Comparison of ENCODE assay signal across 10 cellular contexts in genomic region chr19:46824887-46825730, GRCh38. TPM values are rescaled to one million over a fixed set of nuclear protein-coding genes. Genes with fewer than 3 reads are reported as not detected.
DNase-seq lines count a peak whose midpoint lies in the region; ATAC-seq and TF ChIP-seq lines count a peak whose summit lies in the region.
"Had no signal": no experiment of that assay in that cellular context is flagged by ENCODE, and none has a peak within 500 bp of the region (broad histone marks: within the 10 kb centered on the region; RNA-seq: fewer than 3 reads in every experiment).

No MANE protein-coding gene starts in this region.

- no peak overlapping the region for H3K23ac ChIP-seq in IMR-90 (ENCODE audit: low read depth, low read length)

- no peak overlapping the region for H4K5ac ChIP-seq in IMR-90 (ENCODE audit: low read depth, low read length)

- H4K91ac ChIP-seq in IMR-90 (ENCODE audit: insufficient read depth, low read depth, low read length), result no peak overlapping the region

- CTCF ChIA-PET in IMR-90 (lab: Yijun Ruan, JAX) (no interaction called here), HEK293T (lab: Yijun Ruan, JAX) (no interaction called here)

- no peak overlapping the region for H4K8ac ChIP-seq in IMR-90 (ENCODE audit: low read depth in 2 of 2, low read length in 2 of 2)

- no peak overlapping the region for H2BK120ac ChIP-seq in IMR-90 (ENCODE audit: low read depth, low read length)

- dilution Hi-C loops in IMR-90 (cut with HindIII; ENCODE audit: low sequenced_read_pairs, unreplicated experiment), result no loop called here

- H3K27ac Mint-ChIP-seq in activated T-helper 1 cell treated with anti-CD3 and anti-CD28 coated beads, Interleukin-12 subunit alpha, Interleukin-12 subunit beta, Interleukin-2, Interleukin-4 antibody, amounts not matched to agents 30 ng/mL and 10 ng/mL and 1 ng/mL, durations not matched to agents 14 hours and 24 hours and 36 hours, result peak overlapping the region; percentile 55
- H3K27ac Mint-ChIP-seq in neural crest cell (ENCODE audit: unreplicated experiment), result peak overlapping the region; percentile 84

- no peak overlapping the region for H3K9ac ChIP-seq in IMR-90 (ENCODE audit: low read depth, low read length)

- ATAC-seq in IMR-90 (ENCODE audit: low read depth), result no peak

- peak overlapping the region; percentile 52 for H3K4me3 ChIP-seq in DOHH2 (ENCODE audit: low read length)
- no peak overlapping the region for H3K4me3 ChIP-seq in IMR-90 (ENCODE audit: insufficient read depth, low read depth, low read length)

- peaks cover 5% of the 10 kb centered on the region; the same call in 1 of the 2 replicates for H3K9me1 ChIP-seq in IMR-90 (ENCODE audit: insufficient read depth, low read length)

- no peaks in the 10 kb centered on the region for H3K79me2 ChIP-seq in DOHH2 (ENCODE audit: control insufficient read depth, low read length)

- H4K20me1 ChIP-seq in DOHH2 (ENCODE audit: control insufficient read depth, insufficient read depth, low read depth, low read length) (no peaks in the 10 kb centered on the region), IMR-90 (ENCODE audit: insufficient read depth, low read length) (no peaks in the 10 kb centered on the region)

- H3K14ac ChIP-seq in IMR-90 (replicated peaks; ENCODE audit: low read depth, low read length), result peak overlapping the region; percentile 21; the same call in 1 of the 2 replicates

- H3K56ac ChIP-seq in IMR-90 (ENCODE audit: extremely low read depth, insufficient read depth, low read length), result no peak overlapping the region

- H3K4ac ChIP-seq in IMR-90 (ENCODE audit: low read depth, low read length), result no peak overlapping the region

- no peak overlapping the region for H2AK9ac ChIP-seq in IMR-90 (replicated peaks; ENCODE audit: low read depth, low read length, poor library complexity)

- H3K4me1 ChIP-seq in DOHH2 (ENCODE audit: control insufficient read depth, low read length) (peaks cover 48% of the 10 kb centered on the region), IMR-90 (ENCODE audit: control insufficient read depth, insufficient read depth, low read length) (peaks cover 3% of the 10 kb centered on the region; the same call in 1 of the 2 replicates)

- H3K79me1 ChIP-seq in IMR-90 (ENCODE audit: low read depth in 1 of 2, low read length in 2 of 2), result no peaks in the 10 kb centered on the region

- TF ChIP-seq CTCF in DOHH2 (IDR thresholded peaks at IDR 0.05; ENCODE audit: low read depth, low read length, poor library complexity, severe bottlenecking), result peak; percentile 11
- 0 out of 2 replicates have a peak, but pooled peaks have one; percentile 2 for TF ChIP-seq CTCF in IMR-90 (conservative IDR thresholded peaks at IDR 0.05; ENCODE audit: low read depth, low read length)
- TF ChIP-seq CTCF in neural crest cell (conservative IDR thresholded peaks at IDR 0.05), result no peak

- POLR2A ChIA-PET in IMR-90 (lab: Charles Lee; ENCODE audit: unreplicated experiment) (interaction anchor here (0.6 kb wide), 1 partner anchor 212 kb away, joined by 3 read pairs; no protein-coding TSS in a partner anchor), HEK293T (lab: Yijun Ruan, JAX) (interaction anchor here (1.3 kb wide), 1 partner anchor 37 kb away, joined by 4 read pairs; the partner anchor contains the start of gene SLC1A5)

- no peaks in the 10 kb centered on the region for H3K27me3 ChIP-seq in DOHH2 (ENCODE audit: control insufficient read depth, low read length)
- H3K27me3 ChIP-seq in IMR-90 (ENCODE audit: control insufficient read depth, insufficient read depth, low read length), result no peaks in the 10 kb centered on the region

- no peak for TF ChIP-seq RAD21 in IMR-90 (IDR thresholded peaks at IDR 0.05; ENCODE audit: low read length)

- peaks cover 43% of the 10 kb centered on the region for H3K4me1 Mint-ChIP-seq in activated T-helper 1 cell treated with anti-CD3 and anti-CD28 coated beads, Interleukin-12 subunit alpha, Interleukin-12 subunit beta, Interleukin-2, Interleukin-4 antibody, amounts not matched to agents 30 ng/mL and 10 ng/mL and 1 ng/mL, durations not matched to agents 14 hours and 24 hours and 36 hours (ENCODE audit: low read depth)
- H3K4me1 Mint-ChIP-seq in neural crest cell, result peaks cover 13% of the 10 kb centered on the region

- H2BK15ac ChIP-seq in IMR-90 (ENCODE audit: low read depth, low read length), result no peak overlapping the region

- peaks cover 4% of the 10 kb centered on the region; the same call in 1 of the 2 replicates for H3F3A ChIP-seq in DOHH2 (ENCODE audit: control insufficient read depth, insufficient read depth)

- H3K27ac ChIP-seq in DOHH2 (ENCODE audit: low read depth, low read length), result peak overlapping the region; percentile 45
- H3K27ac ChIP-seq in IMR-90 (ENCODE audit: insufficient read depth, low read length), result no peak overlapping the region

- no peak overlapping the region for H3K18ac ChIP-seq in IMR-90 (ENCODE audit: low read depth, low read length)

- no peak overlapping the region for H2BK5ac ChIP-seq in IMR-90 (ENCODE audit: low read depth, low read length, poor library complexity, severe bottlenecking)

- TF ChIP-seq POLR2A in IMR-90 (IDR thresholded peaks at IDR 0.05; ENCODE audit: low read depth, low read length), result no peak

- no peak overlapping the region for H2AK5ac ChIP-seq in IMR-90 (ENCODE audit: low read depth, low read length)

- intact Hi-C loops in IMR-90 (cut with micrococcal nuclease), result no loop called here
- intact Hi-C loops in activated T-helper 1 cell treated with anti-CD3 and anti-CD28 coated beads, Interleukin-12 subunit alpha, Interleukin-12 subunit beta, Interleukin-2, Interleukin-4 antibody, amounts not matched to agents 30 ng/mL and 10 ng/mL and 1 ng/mL, durations not matched to agents 14 hours and 24 hours and 36 hours (cut with micrococcal nuclease), result no loop called here

- H3K4me3 Mint-ChIP-seq in activated T-helper 1 cell treated with anti-CD3 and anti-CD28 coated beads, Interleukin-12 subunit alpha, Interleukin-12 subunit beta, Interleukin-2, Interleukin-4 antibody, amounts not matched to agents 30 ng/mL and 10 ng/mL and 1 ng/mL, durations not matched to agents 14 hours and 24 hours and 36 hours, result no peak overlapping the region
- no peak overlapping the region for H3K4me3 Mint-ChIP-seq in neural crest cell

- in situ Hi-C loops in IMR-90 (cut with MboI; ENCODE audit: low sequenced_read_pairs), result no loop called here

- no TSS peak for BruUV-seq in IMR-90 (replicated peaks; lab: Mats Ljungman, UMichigan)

- H3K4me2 ChIP-seq in DOHH2 (ENCODE audit: low read length) (peak overlapping the region; percentile 60), IMR-90 (ENCODE audit: low read depth, low read length) (no peak overlapping the region)

- WGBS in IMR-90 (ENCODE audit: extremely low coverage in 2 of 2, insufficient read length in 1 of 2), 2 experiments, result 94 to 100% methylated on average over 1 to 8 of the region's 21 CpGs

- H3K36me3 Mint-ChIP-seq in activated T-helper 1 cell treated with anti-CD3 and anti-CD28 coated beads, Interleukin-12 subunit alpha, Interleukin-12 subunit beta, Interleukin-2, Interleukin-4 antibody, amounts not matched to agents 30 ng/mL and 10 ng/mL and 1 ng/mL, durations not matched to agents 14 hours and 24 hours and 36 hours (ENCODE audit: low read depth), result peaks cover 1% of the 10 kb centered on the region
- H3K36me3 Mint-ChIP-seq in neural crest cell (ENCODE audit: low read depth), result no peaks in the 10 kb centered on the region

- no peaks in the 10 kb centered on the region for H3K9me2 ChIP-seq in DOHH2 (replicated peaks; ENCODE audit: control insufficient read depth, low read length)

- H3K9me3 ChIP-seq in DOHH2 (ENCODE audit: control insufficient read depth, insufficient read depth, low read length) (no peaks in the 10 kb centered on the region), IMR-90 (ENCODE audit: control insufficient read depth, insufficient read depth, low read length) (no peaks in the 10 kb centered on the region)

- peak overlapping the region; percentile 18 for H2AFZ ChIP-seq in IMR-90 (replicated peaks; ENCODE audit: low read length, poor library complexity)

- H3K36me3 ChIP-seq in DOHH2 (ENCODE audit: control insufficient read depth, low read length), result no peaks in the 10 kb centered on the region
- no peaks in the 10 kb centered on the region for H3K36me3 ChIP-seq in IMR-90 (ENCODE audit: control insufficient read depth, insufficient read depth, low read length)

- no peaks in the 10 kb centered on the region for H3K27me3 Mint-ChIP-seq in activated T-helper 1 cell treated with anti-CD3 and anti-CD28 coated beads, Interleukin-12 subunit alpha, Interleukin-12 subunit beta, Interleukin-2, Interleukin-4 antibody, amounts not matched to agents 30 ng/mL and 10 ng/mL and 1 ng/mL, durations not matched to agents 14 hours and 24 hours and 36 hours (ENCODE audit: insufficient read depth)
- H3K27me3 Mint-ChIP-seq in neural crest cell (ENCODE audit: low read depth), result no peaks in the 10 kb centered on the region

- DNase-seq in IMR-90 (no peak), neural crest cell (ENCODE audit: low read depth, low spot score) (no peak), HEK293T (ENCODE audit: extremely low spot score) (no peak)
- DNase-seq in activated T-helper 1 cell treated with anti-CD3 and anti-CD28 coated beads, Interleukin-12 subunit alpha, Interleukin-12 subunit beta, Interleukin-2, Interleukin-4 antibody, amounts not matched to agents 30 ng/mL and 10 ng/mL and 1 ng/mL, durations not matched to agents 14 hours and 24 hours and 36 hours (ENCODE audit: low spot score), result no peak
- DNase-seq in effector CD8-positive, alpha-beta T cell (lab: John Stamatoyannopoulos, UW), result no peak
- no peak for DNase-seq in activated CD4-positive, alpha-beta T cell treated with anti-CD3 and anti-CD28 coated beads for 48 hours
- no peak for DNase-seq in activated effector memory CD4-positive, alpha-beta T cell treated with Interleukin-2 at 50 U/mL for 16 hours
- DNase-seq: kidney glomerular epithelial cell, NCI-H2227 treated with DMSO at 0.1 percent for 48 hours had no signal

- no peak overlapping the region for H2BK20ac ChIP-seq in IMR-90 (ENCODE audit: low read depth, low read length)

- no peaks in the 10 kb centered on the region for H3K9me3 Mint-ChIP-seq in activated T-helper 1 cell treated with anti-CD3 and anti-CD28 coated beads, Interleukin-12 subunit alpha, Interleukin-12 subunit beta, Interleukin-2, Interleukin-4 antibody, amounts not matched to agents 30 ng/mL and 10 ng/mL and 1 ng/mL, durations not matched to agents 14 hours and 24 hours and 36 hours
- H3K9me3 Mint-ChIP-seq in neural crest cell, result no peaks in the 10 kb centered on the region

RNA-seq across cellular contexts. Expression of gene AP2S1, which starts 25.5 kb away (rescaled TPM):
- total RNA-seq in IMR-90 (2012; rRNA removed), result 134 and 144 TPM in 2 replicates
- polyA plus RNA-seq in IMR-90 (2012; rRNA removed), result 274 and 374 TPM in 2 replicates
- polyA plus RNA-seq in IMR-90 (2012; cell fraction: cytosol; rRNA removed), result 459 and 604 TPM in 2 replicates
- 129 and 153 TPM in 2 replicates for polyA plus RNA-seq in IMR-90 (2012; cell fraction: nucleus; rRNA removed; ENCODE audit: low replicate concordance)
- total RNA-seq in activated T-helper 1 cell treated with anti-CD3 and anti-CD28 coated beads, Interleukin-12 subunit alpha, Interleukin-12 subunit beta, Interleukin-2, Interleukin-4 antibody, amounts not matched to agents 30 ng/mL and 10 ng/mL and 1 ng/mL, durations not matched to agents 14 hours and 24 hours and 36 hours, result 96.4 and 98.1 TPM in 2 replicates
- total RNA-seq in neural crest cell, result 165 and 167 TPM in 2 replicates

RNA-seq across cellular contexts. Expression of gene ARHGAP35, which starts 35.7 kb away (rescaled TPM):
- total RNA-seq in IMR-90 (2012; rRNA removed), result 28.9 and 29.0 TPM in 2 replicates
- 16.4 and 18.7 TPM in 2 replicates for polyA plus RNA-seq in IMR-90 (2012; rRNA removed)
- polyA plus RNA-seq in IMR-90 (2012; cell fraction: cytosol; rRNA removed), result 10.3 and 12.5 TPM in 2 replicates
- polyA plus RNA-seq in IMR-90 (2012; cell fraction: nucleus; rRNA removed; ENCODE audit: low replicate concordance), result 17.8 and 19.1 TPM in 2 replicates
- total RNA-seq in activated T-helper 1 cell treated with anti-CD3 and anti-CD28 coated beads, Interleukin-12 subunit alpha, Interleukin-12 subunit beta, Interleukin-2, Interleukin-4 antibody, amounts not matched to agents 30 ng/mL and 10 ng/mL and 1 ng/mL, durations not matched to agents 14 hours and 24 hours and 36 hours, result 22.4 and 22.6 TPM in 2 replicates
- 81.0 and 82.5 TPM in 2 replicates for total RNA-seq in neural crest cell

RNA-seq across cellular contexts. Expression of gene SLC1A5, which starts 36.7 kb away (rescaled TPM):
- total RNA-seq in IMR-90 (2012; rRNA removed), result 105 and 142 TPM in 2 replicates
- polyA plus RNA-seq in IMR-90 (2012; rRNA removed), result 155 and 171 TPM in 2 replicates
- 117 and 213 TPM in 2 replicates for polyA plus RNA-seq in IMR-90 (2012; cell fraction: cytosol; rRNA removed)
- polyA plus RNA-seq in IMR-90 (2012; cell fraction: nucleus; rRNA removed; ENCODE audit: low replicate concordance), result 88.4 and 128 TPM in 2 replicates
- 264 and 267 TPM in 2 replicates for total RNA-seq in activated T-helper 1 cell treated with anti-CD3 and anti-CD28 coated beads, Interleukin-12 subunit alpha, Interleukin-12 subunit beta, Interleukin-2, Interleukin-4 antibody, amounts not matched to agents 30 ng/mL and 10 ng/mL and 1 ng/mL, durations not matched to agents 14 hours and 24 hours and 36 hours
- total RNA-seq in neural crest cell, result 131 TPM in 2 replicates
